Comparison of ENCODE assay signal across 32 cellular contexts in genomic region chr15:84595660-84596059, GRCh38. TPM values are rescaled to one million over a fixed set of nuclear protein-coding genes. Genes with fewer than 3 reads are reported as not detected.
A peak's percentile ranks its signal among the peaks of the same experiment; 100 is the strongest.
DNase-seq lines count a peak whose midpoint lies in the region; ATAC-seq, FAIRE-seq and TF ChIP-seq lines count a peak whose summit lies in the region.
"Had no signal": no experiment of that assay in that cellular context is flagged by ENCODE, and none has a peak within 500 bp of the region (broad histone marks: within the 10 kb centered on the region; RNA-seq: fewer than 3 reads in every experiment).

No MANE protein-coding gene starts in this region.

- H3K27me3 ChIP-seq in endodermal cell (ENCODE audit: control insufficient read depth, insufficient read depth, low read length, poor library complexity, severe bottlenecking) (no peaks in the 10 kb centered on the region), upper lobe of right lung (no peaks in the 10 kb centered on the region), small intestine (ENCODE audit: control insufficient read depth in 2 of 2, insufficient read depth in 2 of 2, low read length in 2 of 2) (no peaks in the 10 kb centered on the region)
- H3K27me3 ChIP-seq: colonic mucosa, SJCRH30, tibial nerve had no signal

- 95% methylated on average over 2 of the region's 2 CpGs for WGBS in endodermal cell (ENCODE audit: insufficient coverage in 1 of 2, insufficient read length in 1 of 2), 2 experiments
- WGBS in small intestine, 3 donors: 91 to 100% (median 100%) methylated on average over 2 of the region's 2 CpGs

- DNase-seq in left ventricle myocardium superior (peak; percentile 44), Right ventricle myocardium superior (no peak), NOMO-1 (lab: John Stamatoyannopoulos, UW; ENCODE audit: unreplicated experiment in 2 of 2) (peak; percentile 56 to 71), endodermal cell (peak; percentile 19), upper lobe of right lung (peak; percentile 78), small intestine (no peak)
- no peak for DNase-seq in activated CD4-positive, alpha-beta T cell treated with anti-CD3 and anti-CD28 coated beads for 36 hours
- DNase-seq: activated CD4-positive, alpha-beta T cell treated with anti-CD3 and anti-CD28 coated beads, Interleukin-2, amount 50 U/mL, for 4 hours; activated T-cell treated with anti-CD3 and anti-CD28 coated beads, Interleukin-2, amount 50 U/mL, for 48 hours; CD8-positive, alpha-beta memory T cell; colonic mucosa; effector CD8-positive, alpha-beta T cell; EL; erythroblast; hypothalamus; Karpas-422; left cardiac atrium; mesenchymal stem cell; NCI-H1092 treated with DMSO at 0.1 percent for 48 hours; NCI-H1930; NCI-H524 treated with DMSO at 0.1 percent for 48 hours; psoas muscle; SJCRH30; stimulated activated CD4-positive, alpha-beta T cell treated with anti-CD3 and anti-CD28 coated beads, Interleukin-4, amount 100 ng/mL, for 1 hour; T-cell had no signal

- no peak for TF ChIP-seq CTCF in endodermal cell (conservative IDR thresholded peaks at IDR 0.05)
- TF ChIP-seq CTCF in upper lobe of right lung (IDR thresholded peaks at IDR 0.05): no peak

- peaks cover 4% of the 10 kb centered on the region for H3K4me1 Mint-ChIP-seq in endodermal cell
- H3K4me1 Mint-ChIP-seq in activated CD4-positive, alpha-beta T cell treated with anti-CD3 and anti-CD28 coated beads for 36 hours: peaks cover 34% of the 10 kb centered on the region

- H3K4me3 ChIP-seq in endodermal cell (ENCODE audit: low read length) (no peak overlapping the region), upper lobe of right lung (no peak overlapping the region), small intestine (ENCODE audit: low read depth in 1 of 2, low read length in 2 of 2) (no peak overlapping the region)
- H3K4me3 ChIP-seq: A549, colonic mucosa, psoas muscle, SJCRH30, tibial nerve had no signal

- POLR2A ChIA-PET in activated CD4-positive, alpha-beta T cell treated with anti-CD3 and anti-CD28 coated beads for 36 hours (lab: Charles Lee): no interaction called here

- H3K27ac Mint-ChIP-seq in endodermal cell: no peak overlapping the region
- no peak overlapping the region for H3K27ac Mint-ChIP-seq in activated CD4-positive, alpha-beta T cell treated with anti-CD3 and anti-CD28 coated beads for 36 hours
- H3K27ac Mint-ChIP-seq: T-cell had no signal

- H3K4me1 ChIP-seq in endodermal cell (ENCODE audit: control insufficient read depth, insufficient read depth, low read length): peaks cover 4% of the 10 kb centered on the region
- peaks cover 17% of the 10 kb centered on the region for H3K4me1 ChIP-seq in upper lobe of right lung
- H3K4me1 ChIP-seq in small intestine (ENCODE audit: control insufficient read depth in 2 of 2, insufficient read depth in 1 of 2, low read depth in 1 of 2, low read length in 1 of 2): no peaks in the 10 kb centered on the region
- H3K4me1 ChIP-seq: psoas muscle had no signal

- H3K4me3 Mint-ChIP-seq in endodermal cell: no peak overlapping the region
- H3K4me3 Mint-ChIP-seq in activated CD4-positive, alpha-beta T cell treated with anti-CD3 and anti-CD28 coated beads for 36 hours: no peak overlapping the region
- H3K4me3 Mint-ChIP-seq: T-cell had no signal

- no peak for ATAC-seq in left ventricle myocardium superior
- ATAC-seq in Right ventricle myocardium superior (ENCODE audit: poor library complexity): no peak
- ATAC-seq in upper lobe of right lung: peak; percentile 69
- no peak for ATAC-seq in activated CD4-positive, alpha-beta T cell treated with anti-CD3 and anti-CD28 coated beads for 36 hours
- no peak for ATAC-seq in HG03342 (IDR thresholded peaks at IDR 0.05; ENCODE audit: unreplicated experiment)
- ATAC-seq: A549, left cardiac atrium, Panc1, psoas muscle, sciatic nerve, T-cell had no signal

- FAIRE-seq in small intestine (lab: Jason Lieb, UNC): no peak
- FAIRE-seq: A549, GM18507, H54 had no signal

- H3K27me3 Mint-ChIP-seq in endodermal cell (ENCODE audit: insufficient read depth): peaks cover 23% of the 10 kb centered on the region
- no peaks in the 10 kb centered on the region for H3K27me3 Mint-ChIP-seq in activated CD4-positive, alpha-beta T cell treated with anti-CD3 and anti-CD28 coated beads for 36 hours
- H3K27me3 Mint-ChIP-seq: T-cell had no signal

- H3K9me3 ChIP-seq in endodermal cell (ENCODE audit: control insufficient read depth, low read length): no peaks in the 10 kb centered on the region
- no peaks in the 10 kb centered on the region for H3K9me3 ChIP-seq in upper lobe of right lung
- H3K9me3 ChIP-seq in small intestine (ENCODE audit: control insufficient read depth, low read depth): no peaks in the 10 kb centered on the region
- H3K9me3 ChIP-seq: colonic mucosa, psoas muscle, SJCRH30, tibial nerve had no signal

- H3K36me3 Mint-ChIP-seq in endodermal cell (ENCODE audit: low read depth): peaks cover 13% of the 10 kb centered on the region
- H3K36me3 Mint-ChIP-seq in activated CD4-positive, alpha-beta T cell treated with anti-CD3 and anti-CD28 coated beads for 36 hours (ENCODE audit: low read depth): no peaks in the 10 kb centered on the region
- H3K36me3 Mint-ChIP-seq: T-cell had no signal

- H3K27ac ChIP-seq in endodermal cell (ENCODE audit: low read depth, low read length) (no peak overlapping the region), upper lobe of right lung (no peak overlapping the region), small intestine (ENCODE audit: low read depth in 1 of 2, low read length in 1 of 2) (no peak overlapping the region)
- H3K27ac ChIP-seq: A549, colonic mucosa, psoas muscle, SJCRH30, tibial nerve had no signal

- intact Hi-C loops in left ventricle myocardium superior (cut with micrococcal nuclease): loop anchor here (5.0 kb wide), 1 partner anchor 67 kb away; no protein-coding TSS in a partner anchor
- intact Hi-C loops in Right ventricle myocardium superior (cut with DNase I): loop anchor here (5.0 kb wide), 1 partner anchor 342 kb away; no protein-coding TSS in a partner anchor
- intact Hi-C loops in upper lobe of right lung (cut with DNase I): no loop called here
- intact Hi-C loops in activated CD4-positive, alpha-beta T cell treated with anti-CD3 and anti-CD28 coated beads for 36 hours (cut with DNase I, micrococcal nuclease): loop anchor here in 1 of 2 experiments (5.0 kb wide), 1 partner anchor 237 kb away; no protein-coding TSS in a partner anchor

- H3K36me3 ChIP-seq in endodermal cell (ENCODE audit: control insufficient read depth, insufficient read depth, low read length) (no peaks in the 10 kb centered on the region), upper lobe of right lung (no peaks in the 10 kb centered on the region), small intestine (ENCODE audit: control insufficient read depth in 2 of 2, insufficient read depth in 2 of 2, low read length in 2 of 2) (no peaks in the 10 kb centered on the region)
- H3K36me3 ChIP-seq: colonic mucosa, SJCRH30, tibial nerve had no signal

- peaks cover 15% of the 10 kb centered on the region for H3K9me3 Mint-ChIP-seq in endodermal cell
- H3K9me3 Mint-ChIP-seq in activated CD4-positive, alpha-beta T cell treated with anti-CD3 and anti-CD28 coated beads for 36 hours (ENCODE audit: low read depth): no peaks in the 10 kb centered on the region
- H3K9me3 Mint-ChIP-seq: CD8-positive, alpha-beta memory T cell had no signal

- CTCF ChIA-PET in activated CD4-positive, alpha-beta T cell treated with anti-CD3 and anti-CD28 coated beads for 36 hours (lab: Charles Lee): interaction anchor here (0.6 to 0.7 kb wide), 2 partner anchors 10 to 322 kb away, joined by 3 read pairs; no protein-coding TSS in a partner anchor

- H3K9ac ChIP-seq in endodermal cell (ENCODE audit: extremely low read depth, low read length, poor library complexity, severe bottlenecking): no peak overlapping the region

RNA-seq across cellular contexts. Expression of gene ZSCAN2, which starts 5.1 kb away (rescaled TPM):
- total RNA-seq in left ventricle myocardium superior (6.4 TPM), Right ventricle myocardium superior (6.2 TPM), endodermal cell (10 to 100 TPM; 23.6 to 31.3 TPM), upper lobe of right lung (5.8 TPM)
- 18.8 TPM for polyA plus RNA-seq in endodermal cell (2013, experiment 1 of 2)
- 18.4 TPM for polyA plus RNA-seq in endodermal cell (2013, experiment 2 of 2)
- total RNA-seq in activated CD4-positive, alpha-beta T cell treated with anti-CD3 and anti-CD28 coated beads for 36 hours: 1 to 10 TPM; 5.1 to 5.4 TPM
- 1 to 10 TPM; 3.2 to 5.6 (median 3.4) TPM for polyA plus RNA-seq in small intestine

RNA-seq across cellular contexts. Expression of gene WDR73, which starts 58.4 kb away (rescaled TPM):
- total RNA-seq in left ventricle myocardium superior: 10.5 TPM
- total RNA-seq in Right ventricle myocardium superior: 13.7 TPM
- 10 to 100 TPM; 44.1 to 46.8 TPM for total RNA-seq in endodermal cell
- polyA plus RNA-seq in endodermal cell (2013, experiment 1 of 2): 37.9 TPM
- polyA plus RNA-seq in endodermal cell (2013, experiment 2 of 2): 32.1 TPM
- total RNA-seq in upper lobe of right lung: 29.4 TPM
- 10 to 100 TPM; 12.4 to 13.3 TPM for total RNA-seq in activated CD4-positive, alpha-beta T cell treated with anti-CD3 and anti-CD28 coated beads for 36 hours
- polyA plus RNA-seq in small intestine: 10 to 100 TPM in 1 of 3 donors, 1 to 10 TPM in 2; 6.3 to 13.8 (median 7.6) TPM

Comparison
In these comparisons a context has a peak if more than half of its experiments do, and no peak if none do; other contexts are left out.
1. DNase-seq: peak in left ventricle myocardium superior (single experiment), NOMO-1 (2 of 2), endodermal cell (single experiment) and upper lobe of right lung (single experiment); none in Right ventricle myocardium superior (single experiment), activated CD4-positive, alpha-beta T cell treated with anti-CD3 and anti-CD28 coated beads for 36 hours (single experiment) and small intestine (single experiment).